ENCODE assay signal across 9 cellular contexts in the genomic region with DNA sequence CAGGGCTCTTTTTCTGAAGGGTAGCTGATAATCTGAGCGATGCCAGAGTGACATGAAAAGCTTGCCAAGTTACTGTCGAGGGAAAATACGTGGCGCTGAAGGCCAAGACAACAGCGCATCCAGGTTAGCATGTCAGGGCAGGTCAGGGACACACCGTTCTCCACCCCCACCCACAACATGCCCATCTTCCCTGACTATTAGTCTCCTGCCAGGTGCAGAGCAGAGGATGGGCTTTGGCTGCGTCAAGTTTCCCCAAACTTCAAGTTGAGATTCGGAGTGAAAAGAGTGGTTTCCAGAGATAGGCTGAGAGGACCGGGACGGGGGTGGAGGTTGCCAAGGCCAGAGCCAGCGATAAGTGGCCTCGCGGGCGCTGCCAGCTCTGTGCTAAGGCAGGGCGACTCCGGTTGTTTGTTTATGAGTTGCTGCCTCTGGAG. TPM values are rescaled to one million over a fixed set of nuclear protein-coding genes. Genes with fewer than 3 reads are reported as not detected.
DNase-seq lines count a peak whose midpoint lies in the region.
"Had no signal": no experiment of that assay in that cellular context is flagged by ENCODE, and none has a peak within 500 bp of the region (broad histone marks: within the 10 kb centered on the region; RNA-seq: fewer than 3 reads in every experiment).

No MANE protein-coding gene starts in this region.

- intact Hi-C loops in posterior vena cava (cut with DNase I), result loop anchor here in 1 of 2 donors (10.0 kb wide), 1 partner anchor 1291 kb away; no protein-coding TSS in a partner anchor

- peak overlapping the region; percentile 93 for H3K27ac ChIP-seq in subcutaneous abdominal adipose tissue (ENCODE audit: low read depth, low read length)
- H3K27ac ChIP-seq: 22Rv1 had no signal

- no peaks in the 10 kb centered on the region for H3K9me3 ChIP-seq in subcutaneous abdominal adipose tissue (ENCODE audit: control insufficient read depth in 5 of 5, low read length in 5 of 5)

- H3K4me3 ChIP-seq in subcutaneous abdominal adipose tissue (ENCODE audit: low read depth in 1 of 5, low read length in 5 of 5), result peak overlapping the region; percentile 71 to 97 (median 86)

- peaks cover 0 to 6% (median 0%) of the 10 kb centered on the region in 5 donors for H3K36me3 ChIP-seq in subcutaneous abdominal adipose tissue (ENCODE audit: control insufficient read depth in 5 of 5, insufficient read depth in 5 of 5, low read length in 5 of 5)

- peaks cover 0 to 46% (median 42%) of the 10 kb centered on the region in 5 donors for H3K4me1 ChIP-seq in subcutaneous abdominal adipose tissue (ENCODE audit: control insufficient read depth in 5 of 5, insufficient read depth in 5 of 5, low read length in 5 of 5)

- H3K27me3 ChIP-seq in subcutaneous abdominal adipose tissue (ENCODE audit: control insufficient read depth in 5 of 5, insufficient read depth in 4 of 5, low read length in 5 of 5), result peaks cover 0 to 24% (median 7%) of the 10 kb centered on the region in 5 donors

- DNase-seq in DMS 273 (lab: John Stamatoyannopoulos, UW; ENCODE audit: unreplicated experiment) (peak; percentile 15), DMS 273 treated with DMSO at 0.1 percent for 48 hours (lab: John Stamatoyannopoulos, UW) (no peak), cerebellum (ENCODE audit: low spot score) (peak; percentile 53), kidney glomerular epithelial cell (lab: John Stamatoyannopoulos, UW) (peak; percentile 49), T1000 (lab: John Stamatoyannopoulos, UW) (no peak), posterior vena cava (ENCODE audit: low spot score) (no peak), NCI-H2029 treated with DMSO at 0.1 percent for 48 hours (lab: John Stamatoyannopoulos, UW) (no peak)

- H3K9ac ChIP-seq in subcutaneous abdominal adipose tissue (ENCODE audit: low read length in 5 of 5), result peak overlapping the region; percentile 22 to 93 (median 76)

RNA-seq across cellular contexts. Expression of gene TRHDE, which starts 1.7 kb away (rescaled TPM):
- total RNA-seq in cerebellum, result 31.1 TPM
- 1 to 10 TPM; 3.1 to 4.8 TPM for total RNA-seq in posterior vena cava

Comparison
In these comparisons a context has a peak if more than half of its experiments do, and no peak if none do; other contexts are left out.
1. DNase-seq: peak in DMS 273 (single experiment), cerebellum (single experiment) and kidney glomerular epithelial cell (single experiment); none in DMS 273 treated with DMSO at 0.1 percent for 48 hours (single experiment), T1000 (single experiment), posterior vena cava (single experiment) and NCI-H2029 treated with DMSO at 0.1 percent for 48 hours (single experiment).